In genomic region chr12:5946388-5946787, GRCh38 we compare ENCODE assay signal across 16 cellular contexts. TPM values are rescaled to one million over a fixed set of nuclear protein-coding genes. Genes with fewer than 3 reads are reported as not detected.
"Had no signal": no experiment of that assay in that cellular context is flagged by ENCODE, and none has a peak within 500 bp of the region (broad histone marks: within the 10 kb centered on the region; RNA-seq: fewer than 3 reads in every experiment).

No MANE protein-coding gene starts in this region.

- H3K9me3 ChIP-seq: colonic mucosa, neutrophil, sigmoid colon, testis, tibial nerve had no signal

- H3K27ac Mint-ChIP-seq: natural killer cell; stimulated activated naive B cell treated with anti-CD40 and anti-IgM and Interleukin-4, amounts not matched to agents 10 μg/mL and 1 μg/mL and 100 μg/mL, for 72 hours; stimulated activated naive CD8-positive, alpha-beta T cell treated with anti-CD3 and anti-CD28 coated beads, Interleukin-15, amount 100 ng/mL, for 72 hours had no signal

- ATAC-seq: natural killer cell; stimulated activated naive B cell treated with anti-CD40 and anti-IgM and Interleukin-4, amounts not matched to agents 10 μg/mL and 1 μg/mL and 100 μg/mL, for 72 hours; stimulated activated naive CD8-positive, alpha-beta T cell treated with anti-CD3 and anti-CD28 coated beads, Interleukin-15, amount 100 ng/mL, for 72 hours had no signal

- H3K36me3 ChIP-seq: colonic mucosa, neutrophil, sigmoid colon had no signal

- H3K4me3 Mint-ChIP-seq: natural killer cell; stimulated activated naive B cell treated with anti-CD40 and anti-IgM and Interleukin-4, amounts not matched to agents 10 μg/mL and 1 μg/mL and 100 μg/mL, for 72 hours; stimulated activated naive CD8-positive, alpha-beta T cell treated with anti-CD3 and anti-CD28 coated beads, Interleukin-15, amount 100 ng/mL, for 72 hours had no signal

- H3K27ac ChIP-seq: colonic mucosa, hepatocyte, neutrophil, sigmoid colon, skin epidermis, testis, tibial nerve had no signal

- DNase-seq: colonic mucosa; dermis blood vessel endothelial cell; foreskin melanocyte; head of caudate nucleus; kidney glomerular epithelial cell; natural killer cell; sigmoid colon; stimulated activated CD4-positive, alpha-beta T cell treated with anti-CD3 and anti-CD28 coated beads, Interleukin-2, amount 100 ng/mL, for 24 hours; stimulated activated CD4-positive, alpha-beta T cell treated with anti-CD3 and anti-CD28 coated beads, Interleukin-4, amount 100 ng/mL, for 4 hours; stimulated activated naive B cell treated with anti-CD40 and anti-IgM and Interleukin-4, amounts not matched to agents 10 μg/mL and 1 μg/mL and 100 μg/mL, for 72 hours; stimulated activated naive CD8-positive, alpha-beta T cell treated with anti-CD3 and anti-CD28 coated beads, Interleukin-15, amount 100 ng/mL, for 72 hours; testis had no signal

- H3K4me1 Mint-ChIP-seq: natural killer cell; stimulated activated naive CD8-positive, alpha-beta T cell treated with anti-CD3 and anti-CD28 coated beads, Interleukin-15, amount 100 ng/mL, for 72 hours had no signal

- H3K4me3 ChIP-seq: colonic mucosa, hepatocyte, sigmoid colon, skin epidermis, testis, tibial nerve had no signal

- H3K9me3 Mint-ChIP-seq: natural killer cell; stimulated activated naive B cell treated with anti-CD40 and anti-IgM and Interleukin-4, amounts not matched to agents 10 μg/mL and 1 μg/mL and 100 μg/mL, for 72 hours; stimulated activated naive CD8-positive, alpha-beta T cell treated with anti-CD3 and anti-CD28 coated beads, Interleukin-15, amount 100 ng/mL, for 72 hours had no signal

- H3K36me3 Mint-ChIP-seq: natural killer cell; stimulated activated naive B cell treated with anti-CD40 and anti-IgM and Interleukin-4, amounts not matched to agents 10 μg/mL and 1 μg/mL and 100 μg/mL, for 72 hours had no signal

- H3K4me1 ChIP-seq: testis had no signal

RNA-seq across cellular contexts. Expression of gene ANO2, which starts 1.3 kb away (rescaled TPM):
- total RNA-seq: natural killer cell had no signal
